In the genomic region with DNA sequence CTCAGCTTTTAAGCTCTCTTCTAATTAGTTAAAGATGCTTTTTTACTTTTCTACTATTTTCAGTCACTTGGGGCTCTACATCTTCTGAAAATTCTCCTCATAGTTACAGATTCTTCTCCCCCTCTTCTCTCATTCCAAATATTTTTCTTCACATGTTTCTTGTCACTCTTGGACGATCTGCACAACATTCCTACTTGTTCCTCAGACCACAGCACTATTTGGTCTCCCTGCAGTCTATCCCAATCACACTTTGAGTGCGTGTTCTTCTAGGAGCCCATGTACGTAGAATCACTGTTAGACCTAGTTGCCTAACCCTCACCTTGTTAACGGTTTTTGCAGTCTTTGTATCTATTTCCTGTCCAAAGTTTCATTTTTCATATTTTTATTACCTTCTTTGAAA, we compare ENCODE assay signal across 1 cellular context.
TF ChIP-seq lines count a peak whose summit lies in the region.

No MANE protein-coding gene starts in this region.

TF ChIP-seq in SK-N-SH treated with all-trans-retinoic acid at 6 μM for 48 hours, 23 proteins besides CTCF, POLR2A, EP300 and RAD21 (continued from another document):
- TF ChIP-seq, protein P1, sequence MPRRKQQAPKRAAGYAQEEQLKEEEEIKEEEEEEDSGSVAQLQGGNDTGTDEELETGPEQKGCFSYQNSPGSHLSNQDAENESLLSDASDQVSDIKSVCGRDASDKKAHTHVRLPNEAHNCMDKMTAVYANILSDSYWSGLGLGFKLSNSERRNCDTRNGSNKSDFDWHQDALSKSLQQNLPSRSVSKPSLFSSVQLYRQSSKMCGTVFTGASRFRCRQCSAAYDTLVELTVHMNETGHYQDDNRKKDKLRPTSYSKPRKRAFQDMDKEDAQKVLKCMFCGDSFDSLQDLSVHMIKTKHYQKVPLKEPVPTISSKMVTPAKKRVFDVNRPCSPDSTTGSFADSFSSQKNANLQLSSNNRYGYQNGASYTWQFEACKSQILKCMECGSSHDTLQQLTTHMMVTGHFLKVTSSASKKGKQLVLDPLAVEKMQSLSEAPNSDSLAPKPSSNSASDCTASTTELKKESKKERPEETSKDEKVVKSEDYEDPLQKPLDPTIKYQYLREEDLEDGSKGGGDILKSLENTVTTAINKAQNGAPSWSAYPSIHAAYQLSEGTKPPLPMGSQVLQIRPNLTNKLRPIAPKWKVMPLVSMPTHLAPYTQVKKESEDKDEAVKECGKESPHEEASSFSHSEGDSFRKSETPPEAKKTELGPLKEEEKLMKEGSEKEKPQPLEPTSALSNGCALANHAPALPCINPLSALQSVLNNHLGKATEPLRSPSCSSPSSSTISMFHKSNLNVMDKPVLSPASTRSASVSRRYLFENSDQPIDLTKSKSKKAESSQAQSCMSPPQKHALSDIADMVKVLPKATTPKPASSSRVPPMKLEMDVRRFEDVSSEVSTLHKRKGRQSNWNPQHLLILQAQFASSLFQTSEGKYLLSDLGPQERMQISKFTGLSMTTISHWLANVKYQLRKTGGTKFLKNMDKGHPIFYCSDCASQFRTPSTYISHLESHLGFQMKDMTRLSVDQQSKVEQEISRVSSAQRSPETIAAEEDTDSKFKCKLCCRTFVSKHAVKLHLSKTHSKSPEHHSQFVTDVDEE (CRISPR knock-in tag; IDR thresholded peaks at IDR 0.05) = no peak
